8 cellular contexts compared by ENCODE assay signal in genomic region chr22:31081963-31082605, GRCh38. TPM values are rescaled to one million over a fixed set of nuclear protein-coding genes. Genes with fewer than 3 reads are reported as not detected.
DNase-seq lines count a peak whose midpoint lies in the region; ATAC-seq and TF ChIP-seq lines count a peak whose summit lies in the region.

No MANE protein-coding gene starts in this region.

- H3K9me3 ChIP-seq in heart right ventricle = no peaks in the 10 kb centered on the region
- no peaks in the 10 kb centered on the region for H3K9me3 ChIP-seq in left lung
- H3K9me3 ChIP-seq in transverse colon = no peaks in the 10 kb centered on the region

- intact Hi-C loops in heart right ventricle (cut with DNase I) (loop anchor here in 9 of 10 donors (1.0 to 10.0 kb wide), 10 partner anchors 35 to 153 kb away; partner anchors contain the start of genes MORC2 (in 6 of the 9) and TUG1 (in 6 of the 9)), Right ventricle myocardium superior (cut with DNase I) (loop anchor here (2.0 to 5.0 kb wide), 3 partner anchors 35 to 135 kb away; partner anchors contain the start of genes MORC2 and TUG1), left lung (cut with DNase I) (loop anchor here (10.0 kb wide), 2 partner anchors 137 to 317 kb away; no protein-coding TSS in a partner anchor), transverse colon (cut with DNase I; ENCODE audit: low total_unique reads) (loop anchor here (1.0 kb wide), 1 partner anchor 45 kb away; no protein-coding TSS in a partner anchor)

- H3K27ac Mint-ChIP-seq in activated naive CD8-positive, alpha-beta T cell treated with anti-CD3 and anti-CD28 coated beads, Interleukin-2, amount 10 ng/mL, durations not matched to agents 7 days and 5 days = peak overlapping the region; percentile 85

- ATAC-seq in heart right ventricle = no peak
- ATAC-seq in Right ventricle myocardium superior (ENCODE audit: poor library complexity) = no peak
- no peak for ATAC-seq in activated naive CD8-positive, alpha-beta T cell treated with anti-CD3 and anti-CD28 coated beads, Interleukin-2, amount 10 ng/mL, durations not matched to agents 7 days and 5 days (ENCODE audit: low read depth)
- no peak for ATAC-seq in left lung

- no peaks in the 10 kb centered on the region for H3K36me3 Mint-ChIP-seq in activated naive CD8-positive, alpha-beta T cell treated with anti-CD3 and anti-CD28 coated beads, Interleukin-2, amount 10 ng/mL, durations not matched to agents 7 days and 5 days

- H3K4me1 Mint-ChIP-seq in activated naive CD8-positive, alpha-beta T cell treated with anti-CD3 and anti-CD28 coated beads, Interleukin-2, amount 10 ng/mL, durations not matched to agents 7 days and 5 days = peaks cover 31% of the 10 kb centered on the region

- no peak for DNase-seq in heart right ventricle
- no peak for DNase-seq in Right ventricle myocardium superior
- DNase-seq in activated naive CD8-positive, alpha-beta T cell treated with anti-CD3 and anti-CD28 coated beads, Interleukin-2, amount 10 ng/mL, durations not matched to agents 7 days and 5 days = no peak
- no peak for DNase-seq in left lung
- peak; percentile 13 for DNase-seq in transverse colon
- no peak for DNase-seq in DMS79 (lab: John Stamatoyannopoulos, UW)
- DNase-seq in NCI-H1417 treated with DMSO at 0.1 percent for 48 hours (lab: John Stamatoyannopoulos, UW) = no peak
- no peak for DNase-seq in NCI-H2227 treated with DMSO at 0.1 percent for 48 hours (lab: John Stamatoyannopoulos, UW)

- H3K27ac ChIP-seq in heart right ventricle (peak overlapping the region; percentile 78 to 98 (median 96)), left lung (peak overlapping the region; percentile 90 to 95), transverse colon (peak overlapping the region; percentile 90 to 97 (median 96))

- in situ Hi-C loops in transverse colon (cut with MboI; ENCODE audit: low pct_ligation_motif_present in 1 of 4, low pct_unique_long_range_greater_than_20kb in 1 of 4, low sequenced_read_pairs in 3 of 4) = loop anchor here (5.0 to 10.0 kb wide), 2 partner anchors 115 to 137 kb away; partner anchors contain the start of genes MORC2 (in 1 of the 4) and TUG1 (in 1 of the 4)

- no peaks in the 10 kb centered on the region for H3K27me3 ChIP-seq in heart right ventricle
- no peaks in the 10 kb centered on the region for H3K27me3 ChIP-seq in left lung
- no peaks in the 10 kb centered on the region for H3K27me3 ChIP-seq in transverse colon

- TF ChIP-seq EP300 in transverse colon (IDR thresholded peaks at IDR 0.05; ENCODE audit: low read depth) = no peak

- no peaks in the 10 kb centered on the region for H3K9me3 Mint-ChIP-seq in activated naive CD8-positive, alpha-beta T cell treated with anti-CD3 and anti-CD28 coated beads, Interleukin-2, amount 10 ng/mL, durations not matched to agents 7 days and 5 days

- H3K4me3 ChIP-seq in heart right ventricle = peak overlapping the region; percentile 55 to 91 (median 74)
- peak overlapping the region; percentile 66 to 77 for H3K4me3 ChIP-seq in left lung
- H3K4me3 ChIP-seq in transverse colon = peak overlapping the region; percentile 57 to 71 (median 69)

- POLR2A ChIA-PET in activated naive CD8-positive, alpha-beta T cell treated with anti-CD3 and anti-CD28 coated beads, Interleukin-2, amount 10 ng/mL, durations not matched to agents 7 days and 5 days (lab: Charles Lee) = interaction anchor here (1.3 to 8.3 kb wide), 4 partner anchors 113 to 319 kb away, joined by 5 to 62 read pairs (median 15); partner anchors contain the start of genes MORC2 and TUG1

- whole genome bisulfite sequencing in heart right ventricle, 2 donors = 34 to 52% methylated on average over 6 of the region's 6 CpGs
- WGBS in transverse colon (ENCODE audit: low coverage in 1 of 2), 2 donors = 3 to 47% methylated on average over 4 to 6 of the region's 6 CpGs

- peak overlapping the region; percentile 91 for H3K4me3 Mint-ChIP-seq in activated naive CD8-positive, alpha-beta T cell treated with anti-CD3 and anti-CD28 coated beads, Interleukin-2, amount 10 ng/mL, durations not matched to agents 7 days and 5 days

- peaks cover 0 to 29% (median 0%) of the 10 kb centered on the region in 9 donors for H3K36me3 ChIP-seq in heart right ventricle
- no peaks in the 10 kb centered on the region for H3K36me3 ChIP-seq in left lung
- H3K36me3 ChIP-seq in transverse colon = no peaks in the 10 kb centered on the region

- TF ChIP-seq CTCF in heart right ventricle (IDR thresholded peaks at IDR 0.05) (no peak), left lung (IDR thresholded peaks at IDR 0.05) (no peak), transverse colon (IDR thresholded peaks at IDR 0.05) (no peak)

- H3K4me1 ChIP-seq in heart right ventricle (peaks cover 14 to 58% (median 45%) of the 10 kb centered on the region in 9 donors), left lung (peaks cover 18 to 62% of the 10 kb centered on the region in 2 donors), transverse colon (peaks cover 31 to 80% (median 63%) of the 10 kb centered on the region in 4 donors)

- no peaks in the 10 kb centered on the region for H3K27me3 Mint-ChIP-seq in activated naive CD8-positive, alpha-beta T cell treated with anti-CD3 and anti-CD28 coated beads, Interleukin-2, amount 10 ng/mL, durations not matched to agents 7 days and 5 days

- TF ChIP-seq POLR2A in transverse colon (IDR thresholded peaks at IDR 0.05) = no peak

RNA-seq across cellular contexts. Expression of gene SMTN, which starts 1.0 kb away (rescaled TPM):
- 100 to 1,000 TPM; 146 to 290 (median 204) TPM for total RNA-seq in heart right ventricle
- polyA plus RNA-seq in heart right ventricle = 100 to 1,000 TPM in 1 of 2 donors, 10 to 100 TPM in 1; 64.2 to 398 TPM
- 256 TPM for total RNA-seq in Right ventricle myocardium superior
- 10 to 100 TPM; 39.9 to 45.8 TPM for total RNA-seq in activated naive CD8-positive, alpha-beta T cell treated with anti-CD3 and anti-CD28 coated beads, Interleukin-2, amount 10 ng/mL, durations not matched to agents 7 days and 5 days
- 10 to 100 TPM; 86.4 to 99.7 TPM for total RNA-seq in left lung
- total RNA-seq in transverse colon = 100 to 1,000 TPM; 171 to 341 (median 219) TPM

RNA-seq across cellular contexts. Expression of gene SELENOM, which starts 25.3 kb away (rescaled TPM):
- total RNA-seq in heart right ventricle (10 to 100 TPM; 21.5 to 73.9 (median 45.3) TPM), Right ventricle myocardium superior (43.4 TPM), left lung (100 to 1,000 TPM in 1 of 2 donors, 10 to 100 TPM in 1; 80.0 to 115 TPM), transverse colon (100 to 1,000 TPM; 247 to 334 (median 315) TPM)
- 100 to 1,000 TPM; 122 to 134 TPM for polyA plus RNA-seq in heart right ventricle
- 10 to 100 TPM; 17.3 to 24.6 TPM for total RNA-seq in activated naive CD8-positive, alpha-beta T cell treated with anti-CD3 and anti-CD28 coated beads, Interleukin-2, amount 10 ng/mL, durations not matched to agents 7 days and 5 days

RNA-seq across cellular contexts. Expression of gene INPP5J, which starts 40.7 kb away (rescaled TPM):
- total RNA-seq in heart right ventricle = 10 to 100 TPM; 15.2 to 31.7 (median 19.3) TPM
- polyA plus RNA-seq in heart right ventricle = 10 to 100 TPM in 1 of 2 donors, 1 to 10 TPM in 1; 7.9 to 14.0 TPM
- total RNA-seq in Right ventricle myocardium superior = 15.4 TPM
- under 1 TPM; 0.31 to 0.39 TPM for total RNA-seq in activated naive CD8-positive, alpha-beta T cell treated with anti-CD3 and anti-CD28 coated beads, Interleukin-2, amount 10 ng/mL, durations not matched to agents 7 days and 5 days
- total RNA-seq in left lung = 1 to 10 TPM; 3.8 to 4.0 TPM
- total RNA-seq in transverse colon = 10 to 100 TPM; 22.4 to 51.2 (median 30.8) TPM

RNA-seq across cellular contexts. Expression of gene PLA2G3, which starts 58.2 kb away (rescaled TPM):
- total RNA-seq in heart right ventricle (not detected), Right ventricle myocardium superior (not detected), left lung (1 to 10 TPM; 4.3 to 9.9 TPM), transverse colon (not detected)
- polyA plus RNA-seq in heart right ventricle = under 1 TPM in 1 of 2 donors, not detected in 1; 0.01 TPM
- total RNA-seq in activated naive CD8-positive, alpha-beta T cell treated with anti-CD3 and anti-CD28 coated beads, Interleukin-2, amount 10 ng/mL, durations not matched to agents 7 days and 5 days = not detected
